7 cellular contexts compared by ENCODE assay signal in the genomic region with DNA sequence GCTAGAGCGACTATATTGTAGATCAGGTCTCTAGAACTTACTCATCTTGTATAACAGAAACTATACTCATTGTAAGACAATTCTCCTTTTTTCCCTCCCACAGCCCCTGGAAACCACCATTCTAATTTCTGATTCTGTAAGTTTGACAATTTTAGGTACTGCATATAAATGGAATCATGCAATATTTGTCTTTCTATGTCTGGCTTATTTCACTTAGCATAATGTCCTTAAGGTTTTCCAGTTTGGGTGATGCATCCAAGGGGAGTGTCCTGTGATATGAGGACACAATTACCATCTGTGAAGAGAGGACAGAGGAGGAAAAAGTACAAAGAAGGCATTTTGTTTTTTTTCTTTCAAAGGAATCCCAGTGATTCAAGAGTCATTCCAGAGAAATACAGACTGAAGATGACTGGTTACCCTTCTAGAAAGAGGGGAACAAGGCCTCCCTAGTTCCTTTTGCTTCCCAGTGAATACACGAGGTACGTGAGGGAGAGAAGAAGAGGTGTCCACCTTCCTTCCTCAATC.
"Had no signal": no experiment of that assay in that cellular context is flagged by ENCODE, and none has a peak within 500 bp of the region (broad histone marks: within the 10 kb centered on the region; RNA-seq: fewer than 3 reads in every experiment).

No MANE protein-coding gene starts in this region.

- H3K4me3 Mint-ChIP-seq: HFFc6, IgD-negative memory B cell had no signal

- H3K27ac ChIP-seq: GM23248, HL-60 had no signal

- H3K27ac Mint-ChIP-seq: HFFc6, IgD-negative memory B cell had no signal

- H3K36me3 ChIP-seq: HAP-1 had no signal

- H3K36me3 Mint-ChIP-seq: IgD-negative memory B cell had no signal

- DNase-seq: GM23248, GOT3, H7, HFFc6 had no signal

- H3K4me3 ChIP-seq: GM23248, HAP-1 had no signal

- H2AFZ ChIP-seq: GM23248 had no signal

- H3K9ac ChIP-seq: GM23248 had no signal
